In the genomic region with DNA sequence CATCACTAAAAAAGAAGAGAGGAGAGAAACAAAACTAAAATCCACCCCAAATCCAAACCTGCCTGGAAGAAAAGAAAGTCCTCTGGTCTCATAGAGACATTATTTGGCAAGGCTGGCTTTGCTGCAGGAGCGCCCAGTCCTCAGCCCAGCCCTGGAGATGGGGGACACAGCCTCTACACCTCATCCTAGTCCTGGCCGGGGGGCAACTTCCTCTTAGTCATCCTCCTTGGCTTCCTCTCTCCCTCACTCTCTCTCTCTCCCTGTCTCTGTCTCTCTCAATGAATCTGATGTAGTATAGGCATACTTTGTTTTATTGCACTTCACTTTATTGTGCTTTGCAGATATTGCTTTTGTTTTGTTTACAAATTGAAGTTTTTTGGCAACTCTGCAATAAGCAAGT, we compare ENCODE assay signal across 23 cellular contexts. TPM values are rescaled to one million over a fixed set of nuclear protein-coding genes. Genes with fewer than 3 reads are reported as not detected.
"Had no signal": no experiment of that assay in that cellular context is flagged by ENCODE, and none has a peak within 500 bp of the region (broad histone marks: within the 10 kb centered on the region; RNA-seq: fewer than 3 reads in every experiment).

No MANE protein-coding gene starts in this region.

- H3K27me3 ChIP-seq: SJSA1 had no signal

- ATAC-seq: activated CD4-positive, alpha-beta T cell treated with anti-CD3 and anti-CD28 coated beads for 36 hours; activated CD8-positive, alpha-beta T cell treated with anti-CD3 and anti-CD28 coated beads for 36 hours; activated T-cell treated with anti-CD3 and anti-CD28 coated beads, Interleukin-2, amount 50 U/mL, for 72 hours; T-cell had no signal

- H3K9me3 ChIP-seq: SJSA1 had no signal

- H3K36me3 ChIP-seq: SJSA1, WERI-Rb-1 had no signal

- H3K4me3 ChIP-seq: SJSA1 had no signal

- DNase-seq: activated CD4-positive, alpha-beta T cell treated with anti-CD3 and anti-CD28 coated beads for 36 hours; activated CD8-positive, alpha-beta memory T cell treated with anti-CD3 and anti-CD28 coated beads, Interleukin-2, amount 50 U/mL, for 4 hours; activated CD8-positive, alpha-beta T cell treated with anti-CD3 and anti-CD28 coated beads for 36 hours; activated gamma-delta T cell treated with Interleukin-2 at 50 U/mL for 16 hours; activated naive CD4-positive, alpha-beta T cell treated with anti-CD3 and anti-CD28 coated beads, Interleukin-2, amount 10 ng/mL, durations not matched to agents 7 days and 5 days; activated naive CD8-positive, alpha-beta T cell treated with anti-CD3 and anti-CD28 coated beads for 36 hours; activated T-cell treated with anti-CD3 and anti-CD28 coated beads, Interleukin-2, amount 50 U/mL, for 72 hours; central memory CD4-positive, alpha-beta T cell; Kasumi-1; KBM-7; NCI-H1092 treated with DMSO at 0.1 percent for 48 hours; NCI-H1417 treated with DMSO at 0.1 percent for 48 hours; NCI-H187; NCI-H2081; NCI-H446; NCI-H524; SHP77; T-cell; T-helper 2 cell; WERI-Rb-1 had no signal

RNA-seq across cellular contexts. Expression of gene MAGEB10, which starts 55.8 kb away (rescaled TPM):
- total RNA-seq: activated CD4-positive, alpha-beta T cell treated with anti-CD3 and anti-CD28 coated beads for 36 hours; activated CD8-positive, alpha-beta T cell treated with anti-CD3 and anti-CD28 coated beads for 36 hours; activated naive CD8-positive, alpha-beta T cell treated with anti-CD3 and anti-CD28 coated beads for 36 hours; activated T-cell treated with anti-CD3 and anti-CD28 coated beads, Interleukin-2, amount 50 U/mL, for 72 hours; activated T-helper 2 cell treated with anti-CD3 and anti-CD28 coated beads, Interferon-gamma antibody, Interleukin-2, Interleukin-4, amounts not matched to agents 10 μg/mL and 5 μg/mL and 100 μg/mL, durations not matched to agents 14 hours and 24 hours and 36 hours; bronchial epithelial cell; SJSA1; T-cell had no signal
